Comparison of ENCODE assay signal across 18 cellular contexts in genomic region chr22:22062306-22062793, GRCh38.
"Had no signal": no experiment of that assay in that cellular context is flagged by ENCODE, and none has a peak within 500 bp of the region (broad histone marks: within the 10 kb centered on the region; RNA-seq: fewer than 3 reads in every experiment).

No MANE protein-coding gene starts in this region.

- DNase-seq: activated CD4-positive, alpha-beta memory T cell treated with anti-CD3 and anti-CD28 coated beads, Interleukin-2, amount 10 ng/mL, durations not matched to agents 7 days and 5 days; activated CD4-positive, alpha-beta T cell treated with anti-CD3 and anti-CD28 coated beads for 36 hours; activated CD4-positive, alpha-beta T cell treated with anti-CD3 and anti-CD28 coated beads, Interleukin-2, amount 50 U/mL, for 1 hour; activated gamma-delta T cell; activated naive CD4-positive, alpha-beta T cell treated with anti-CD3 and anti-CD28 coated beads for 36 hours; activated T-cell treated with anti-CD3 and anti-CD28 coated beads for 4 hours; activated T-cell treated with anti-CD3 and anti-CD28 coated beads, Interleukin-2, amount 50 U/mL, for 48 hours; NCI-H1105; NCI-H187; NCI-H748 treated with DMSO at 0.1 percent for 48 hours; T-cell; T-helper 2 cell; T1000; WERI-Rb-1 had no signal

- H3K27ac ChIP-seq: brain microvascular endothelial cell, cardiac muscle cell, SK-N-MC, WERI-Rb-1 had no signal

- H3K36me3 ChIP-seq: brain microvascular endothelial cell, cardiac muscle cell, WERI-Rb-1 had no signal

- ATAC-seq: activated CD4-positive, alpha-beta T cell treated with anti-CD3 and anti-CD28 coated beads for 36 hours; activated T-helper 17 cell treated with anti-CD3 and anti-CD28 coated beads, Interleukin-2, amount 50 U/mL, for 72 hours; T-cell had no signal

- H3K4me3 ChIP-seq: cardiac muscle cell had no signal
